1 cellular context compared by ENCODE assay signal in the genomic region with DNA sequence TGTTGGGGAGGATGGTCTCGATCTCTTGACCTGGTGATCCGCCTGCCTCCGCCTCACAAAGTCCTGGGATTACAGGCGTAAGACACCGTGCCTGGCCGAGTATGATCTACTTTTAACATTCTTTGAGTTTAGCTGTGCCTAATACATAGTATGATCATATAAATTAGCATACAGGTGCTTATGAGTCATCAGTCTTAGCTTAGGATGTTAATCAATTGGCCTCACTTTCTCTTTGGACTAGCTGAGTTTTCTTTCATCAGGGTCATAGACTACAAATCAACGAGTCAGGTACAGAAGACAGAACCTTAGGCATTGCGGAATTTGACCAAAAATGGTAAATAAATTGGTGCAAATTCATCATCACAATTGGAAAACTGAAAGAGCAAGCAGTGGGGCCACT.
TF ChIP-seq lines count a peak whose summit lies in the region.

No MANE protein-coding gene starts in this region.

TF ChIP-seq in A549, 52 proteins besides CTCF, POLR2A, EP300 and RAD21:
- no peak for TF ChIP-seq FOSL2 (IDR thresholded peaks at IDR 0.05)
- TF ChIP-seq FOSL2 (CRISPR knock-in tag; IDR thresholded peaks at IDR 0.05) = 0 out of 2 replicates have a peak, but pooled peaks have one; percentile 18
- no peak for TF ChIP-seq KDM5A (IDR thresholded peaks at IDR 0.05)
